Comparison of ENCODE assay signal across 8 cellular contexts in genomic region chr2:200306969-200307811, GRCh38. TPM values are rescaled to one million over a fixed set of nuclear protein-coding genes. Genes with fewer than 3 reads are reported as not detected.
A peak's percentile ranks its signal among the peaks of the same experiment; 100 is the strongest.
DNase-seq lines count a peak whose midpoint lies in the region; ATAC-seq and TF ChIP-seq lines count a peak whose summit lies in the region.

No MANE protein-coding gene starts in this region.

- no CpG with 5 or more reads among the region's 128 CpGs for WGBS in neuronal stem cell (ENCODE audit: extremely low coverage in 2 of 2, insufficient read length in 2 of 2, insufficient replicate concordance in 1 of 2), 2 donors

- peak overlapping the region; percentile 38 for H2AK5ac ChIP-seq in neuronal stem cell (ENCODE audit: low read depth, low read length)

- peak overlapping the region; percentile 55 for H4K8ac ChIP-seq in neuronal stem cell (ENCODE audit: low read depth, low read length)

- H3K4me2 ChIP-seq in neuronal stem cell (ENCODE audit: insufficient read depth, low read length, poor library complexity, severe bottlenecking), result peak overlapping the region; percentile 90

- no peaks in the 10 kb centered on the region for H3K79me1 ChIP-seq in neuronal stem cell (ENCODE audit: low read depth, low read length)

- H3K9ac ChIP-seq in neuronal stem cell (ENCODE audit: low read depth, low read length, poor library complexity), result peak overlapping the region; percentile 90

- no peak overlapping the region for H3K23ac ChIP-seq in neuronal stem cell (ENCODE audit: low read depth, low read length, poor library complexity)

- no peak overlapping the region for H4K91ac ChIP-seq in neuronal stem cell (ENCODE audit: low read depth, low read length, poor library complexity)

- no peak overlapping the region for H3K27ac ChIP-seq in neuronal stem cell (replicated peaks; ENCODE audit: low read length)

- H3K4ac ChIP-seq in neuronal stem cell (ENCODE audit: low read length), result no peak overlapping the region

- H2BK5ac ChIP-seq in neuronal stem cell (ENCODE audit: low read length), result peak overlapping the region; percentile 67

- H3K18ac ChIP-seq in neuronal stem cell (ENCODE audit: low read length), result peak overlapping the region; percentile 96

- H2BK15ac ChIP-seq in neuronal stem cell (ENCODE audit: low read length), result peak overlapping the region; percentile 33

- H2BK120ac ChIP-seq in neuronal stem cell (ENCODE audit: low read depth, low read length), result peak overlapping the region; percentile 61

- TF ChIP-seq CTCF in foreskin fibroblast (IDR thresholded peaks at IDR 0.05; ENCODE audit: low read depth, low read length), result no peak

- peaks cover 0 to 6% (median 0%) of the 10 kb centered on the region in 3 experiments for H3K27me3 ChIP-seq in neuronal stem cell (ENCODE audit: control insufficient read depth in 3 of 3, insufficient read depth in 3 of 3, low read depth in 1 of 3, low read length in 3 of 3)

- H3K9me3 ChIP-seq in neuronal stem cell (replicated peaks in 1 of 2; ENCODE audit: control insufficient read depth in 2 of 2, insufficient read depth in 1 of 2, low read depth in 1 of 2, low read length in 2 of 2), result no peaks in the 10 kb centered on the region

- no peaks in the 10 kb centered on the region for H3K36me3 ChIP-seq in neuronal stem cell (replicated peaks in 1 of 2; ENCODE audit: control insufficient read depth in 2 of 2, insufficient read depth in 2 of 2, low read length in 2 of 2)

- peak; percentile 67 for ATAC-seq in Right ventricle myocardium inferior
- ATAC-seq in HG02678 (IDR thresholded peaks at IDR 0.05; ENCODE audit: unreplicated experiment), result peak; percentile 55

- peak overlapping the region; percentile 77 for H2BK12ac ChIP-seq in neuronal stem cell (ENCODE audit: low read length)

- DNase-seq in Right ventricle myocardium inferior (ENCODE audit: missing footprints) (peak; percentile 72), cardiac septum (ENCODE audit: low spot score) (no peak), NCI-H69 (lab: John Stamatoyannopoulos, UW) (peak; percentile 32), foreskin fibroblast (peak; percentile 54 to 78), neuronal stem cell (ENCODE audit: low spot score) (peak; percentile 50), NCI-H524 treated with DMSO at 0.1 percent for 48 hours (lab: John Stamatoyannopoulos, UW) (no peak)
- peak; percentile 17 for DNase-seq in activated effector memory CD4-positive, alpha-beta T cell treated with Interleukin-2 at 50 U/mL for 16 hours

- H3K4me1 ChIP-seq in neuronal stem cell (ENCODE audit: control insufficient read depth in 2 of 2, insufficient read depth in 1 of 2, low read depth in 1 of 2, low read length in 2 of 2), result peaks cover 11 to 26% of the 10 kb centered on the region in 2 donors

- intact Hi-C loops in Right ventricle myocardium inferior (cut with DNase I) (loop anchor here (2.0 to 5.0 kb wide), 5 partner anchors 70 to 320 kb away; no protein-coding TSS in a partner anchor), cardiac septum (cut with DNase I) (loop anchor here (2.0 to 5.0 kb wide), 5 partner anchors 80 to 395 kb away; partner anchors contain the start of gene C2orf69)

- peak overlapping the region; percentile 59 for H3K14ac ChIP-seq in neuronal stem cell (ENCODE audit: low read length)

- H3K4me3 ChIP-seq in foreskin fibroblast (ENCODE audit: low read depth in 1 of 2, low read length in 2 of 2), result peak overlapping the region; percentile 70 to 71
- H3K4me3 ChIP-seq in neuronal stem cell (ENCODE audit: low read length in 2 of 2), result peak overlapping the region; percentile 74 to 95

- H2AFZ ChIP-seq in neuronal stem cell (ENCODE audit: low read length), result peak overlapping the region; percentile 91

RNA-seq across cellular contexts. Expression of gene SPATS2L, which starts 0.7 kb away (rescaled TPM):
- total RNA-seq in Right ventricle myocardium inferior, result 89.5 TPM
- total RNA-seq in cardiac septum, result 144 TPM
- polyA plus RNA-seq in neuronal stem cell (2013, experiment 1 of 2), result 34.9 TPM
- 35.6 TPM for polyA plus RNA-seq in neuronal stem cell (2013, experiment 2 of 2)

Comparison
In these comparisons a context has a peak if more than half of its experiments do, and no peak if none do; other contexts are left out.
1. DNase-seq: peak in Right ventricle myocardium inferior (single experiment), NCI-H69 (single experiment), activated effector memory CD4-positive, alpha-beta T cell treated with Interleukin-2 at 50 U/mL for 16 hours (single experiment), foreskin fibroblast (2 of 2) and neuronal stem cell (single experiment); none in cardiac septum (single experiment) and NCI-H524 treated with DMSO at 0.1 percent for 48 hours (single experiment).